Comparison of ENCODE assay signal across 2 cellular contexts in the genomic region with DNA sequence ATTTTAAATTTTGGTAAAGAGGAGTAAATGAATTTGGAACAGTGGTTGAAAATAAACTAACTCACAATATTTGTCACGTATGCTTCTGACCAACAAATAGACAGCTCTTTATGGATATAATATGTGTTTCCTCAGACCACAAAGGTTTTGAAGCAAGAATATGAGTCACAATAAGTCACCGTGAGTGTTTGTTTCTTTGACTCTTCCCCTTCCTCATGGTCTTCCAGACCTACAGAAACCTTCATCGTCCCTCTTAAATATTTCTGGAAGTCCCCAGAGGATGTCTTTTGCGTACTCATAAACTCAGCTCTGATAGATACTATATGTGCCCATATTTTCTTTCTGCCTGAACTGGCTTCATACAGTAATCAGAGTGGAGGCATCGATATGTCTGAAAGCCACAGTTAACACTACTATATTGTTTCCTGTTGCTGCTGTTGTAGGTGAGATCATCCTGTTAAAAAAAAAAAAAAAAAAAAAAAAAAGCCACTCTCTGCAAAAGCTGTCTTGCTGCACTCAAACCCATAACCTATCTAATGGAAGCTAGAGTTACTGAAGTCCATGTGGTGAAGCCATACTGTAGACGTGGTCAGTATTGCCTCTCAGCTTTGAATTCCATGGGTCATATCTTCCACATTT.
TF ChIP-seq lines count a peak whose summit lies in the region.

No MANE protein-coding gene starts in this region.

TF ChIP-seq in SK-N-SH treated with all-trans-retinoic acid at 6 μM for 48 hours, 23 proteins besides CTCF, POLR2A, EP300 and RAD21:
- TF ChIP-seq ARNTL (CRISPR knock-in tag; IDR thresholded peaks at IDR 0.05; ENCODE audit: borderline replicate concordance, low read depth) (no peak), ZFP3 (CRISPR knock-in tag; IDR thresholded peaks at IDR 0.05) (peak; percentile 59; the same call in 1 of the 2 replicates)

TF ChIP-seq in SK-N-SH, 30 proteins besides CTCF, POLR2A, EP300 and RAD21:
- TF ChIP-seq MEF2A (IDR thresholded peaks at IDR 0.05; ENCODE audit: borderline replicate concordance, low read depth) (no peak), GATA2 (CRISPR knock-in tag; IDR thresholded peaks at IDR 0.05) (no peak)
- TF ChIP-seq, protein P1, sequence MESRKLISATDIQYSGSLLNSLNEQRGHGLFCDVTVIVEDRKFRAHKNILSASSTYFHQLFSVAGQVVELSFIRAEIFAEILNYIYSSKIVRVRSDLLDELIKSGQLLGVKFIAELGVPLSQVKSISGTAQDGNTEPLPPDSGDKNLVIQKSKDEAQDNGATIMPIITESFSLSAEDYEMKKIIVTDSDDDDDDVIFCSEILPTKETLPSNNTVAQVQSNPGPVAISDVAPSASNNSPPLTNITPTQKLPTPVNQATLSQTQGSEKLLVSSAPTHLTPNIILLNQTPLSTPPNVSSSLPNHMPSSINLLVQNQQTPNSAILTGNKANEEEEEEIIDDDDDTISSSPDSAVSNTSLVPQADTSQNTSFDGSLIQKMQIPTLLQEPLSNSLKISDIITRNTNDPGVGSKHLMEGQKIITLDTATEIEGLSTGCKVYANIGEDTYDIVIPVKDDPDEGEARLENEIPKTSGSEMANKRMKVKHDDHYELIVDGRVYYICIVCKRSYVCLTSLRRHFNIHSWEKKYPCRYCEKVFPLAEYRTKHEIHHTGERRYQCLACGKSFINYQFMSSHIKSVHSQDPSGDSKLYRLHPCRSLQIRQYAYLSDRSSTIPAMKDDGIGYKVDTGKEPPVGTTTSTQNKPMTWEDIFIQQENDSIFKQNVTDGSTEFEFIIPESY (IDR thresholded peaks at IDR 0.05; ENCODE audit: borderline replicate concordance, low read depth) = no peak
